In the genomic region with DNA sequence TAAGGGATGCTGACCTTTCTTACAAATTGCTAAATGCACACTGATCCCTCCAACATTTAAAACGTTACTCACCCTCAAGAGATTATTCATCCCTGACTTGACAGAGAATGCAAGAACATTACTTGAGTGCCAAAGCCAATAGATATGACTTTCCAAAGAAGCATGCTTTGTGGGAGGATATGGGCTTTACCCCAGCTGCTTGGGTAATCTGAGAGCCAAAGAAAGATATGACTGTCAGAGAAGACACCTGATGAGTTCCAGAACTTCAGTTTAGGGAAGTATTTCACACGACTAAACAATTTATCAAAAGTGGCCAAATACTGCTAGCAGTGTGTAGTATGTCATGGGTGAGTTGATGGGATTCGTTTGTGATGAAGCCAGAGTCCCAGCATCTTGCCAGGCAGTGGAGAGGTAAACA, we compare ENCODE assay signal across 12 cellular contexts. TPM values are rescaled to one million over a fixed set of nuclear protein-coding genes. Genes with fewer than 3 reads are reported as not detected.
DNase-seq lines count a peak whose midpoint lies in the region; ATAC-seq, FAIRE-seq and TF ChIP-seq lines count a peak whose summit lies in the region.
"Had no signal": no experiment of that assay in that cellular context is flagged by ENCODE, and none has a peak within 500 bp of the region (broad histone marks: within the 10 kb centered on the region; RNA-seq: fewer than 3 reads in every experiment).

No MANE protein-coding gene starts in this region.

- no TSS peak for BruUV-seq in Calu3 (replicated peaks; lab: Mats Ljungman, UMichigan)

- H3K27me3 ChIP-seq in SK-N-SH (ENCODE audit: insufficient read depth), result no peaks in the 10 kb centered on the region
- peaks cover 3% of the 10 kb centered on the region for H3K27me3 ChIP-seq in foreskin keratinocyte
- no peaks in the 10 kb centered on the region for H3K27me3 ChIP-seq in skeletal muscle satellite cell (ENCODE audit: control insufficient read depth, insufficient read depth, low read length)

- H3K36me3 Mint-ChIP-seq in Calu3 (ENCODE audit: insufficient read depth, unreplicated experiment), result no peaks in the 10 kb centered on the region

- intact Hi-C loops in Calu3 (cut with micrococcal nuclease; ENCODE audit: unreplicated experiment), result no loop called here

- H3K9ac ChIP-seq in SK-N-SH, result peak overlapping the region; percentile 39; the same call in 1 of the 2 replicates
- H3K9ac ChIP-seq in skeletal muscle satellite cell (ENCODE audit: low read depth, low read length), result no peak overlapping the region

- no peak overlapping the region for H3K27ac Mint-ChIP-seq in Calu3 (ENCODE audit: unreplicated experiment)
- H3K27ac Mint-ChIP-seq: stimulated activated naive CD8-positive, alpha-beta T cell treated with anti-CD3 and anti-CD28 coated beads, Interleukin-15, Interleukin-2, amounts not matched to agents 100 ng/mL and 50 ng/mL, for 24 hours had no signal

- H3K9me2 ChIP-seq in SK-N-SH, result no peaks in the 10 kb centered on the region

- H4K20me1 ChIP-seq in SK-N-SH (ENCODE audit: insufficient read depth), result no peaks in the 10 kb centered on the region

- TF ChIP-seq EP300 in SK-N-SH (IDR thresholded peaks at IDR 0.05; ENCODE audit: borderline replicate concordance in 1 of 2, low read depth in 1 of 2, low read length in 1 of 2), result peak; percentile 88 to 100

- H3K79me2 ChIP-seq in SK-N-SH (ENCODE audit: insufficient read depth), result no peaks in the 10 kb centered on the region

- 0 out of 2 replicates have a peak overlapping the region, but pooled peaks have one; percentile 14 for H2AFZ ChIP-seq in SK-N-SH (ENCODE audit: low read depth)

- no peak for DNase-seq in H54 (ENCODE audit: insufficient read length, low spot score)
- no peak for DNase-seq in SK-N-SH
- peak; percentile 73 to 89 for DNase-seq in foreskin keratinocyte
- no peak for DNase-seq in NCI-H510A (lab: John Stamatoyannopoulos, UW)
- no peak for DNase-seq in stimulated activated CD4-positive, alpha-beta T cell treated with anti-CD3 and anti-CD28 coated beads, Interleukin-4, amount 100 ng/mL, for 1 hour
- DNase-seq in Calu3, result no peak
- DNase-seq in DMS 273 treated with DMSO at 0.1 percent for 48 hours (lab: John Stamatoyannopoulos, UW), result no peak
- DNase-seq: activated T-cell treated with anti-CD3 and anti-CD28 coated beads, Interleukin-2, amount 50 U/mL, for 48 hours; heart right ventricle; NCI-H1417 treated with DMSO at 0.1 percent for 48 hours had no signal

- POLR2A ChIA-PET in SK-N-SH (lab: Yijun Ruan, JAX), result no interaction called here

- peaks cover 67% of the 10 kb centered on the region for H3K27me3 Mint-ChIP-seq in Calu3 (ENCODE audit: unreplicated experiment)

- H3K4me1 ChIP-seq in SK-N-SH (ENCODE audit: control insufficient read depth in 1 of 2, insufficient read depth in 2 of 2, low read depth in 1 of 2, low read length in 1 of 2) (peaks cover under 1 to 20% of the 10 kb centered on the region in 2 experiments; a peak in 2 of 4 replicates), foreskin keratinocyte (no peaks in the 10 kb centered on the region), skeletal muscle satellite cell (ENCODE audit: control insufficient read depth, insufficient read depth, low read length) (peaks cover 24% of the 10 kb centered on the region)
- H3K4me1 ChIP-seq: heart right ventricle had no signal

- H3F3A ChIP-seq in SK-N-SH (replicated peaks; ENCODE audit: insufficient read depth), result peaks cover 22% of the 10 kb centered on the region

- TF ChIP-seq POLR2A in H54 (IDR thresholded peaks at IDR 0.05; ENCODE audit: low read depth, low read length), result no peak

- H3K4me2 ChIP-seq in SK-N-SH (peak overlapping the region; percentile 20; the same call in 1 of the 2 replicates), skeletal muscle satellite cell (ENCODE audit: low read length) (peak overlapping the region; percentile 51)

- FAIRE-seq in H54 (lab: Jason Lieb, UNC), result peak; percentile 93

- no peaks in the 10 kb centered on the region for H3K36me3 ChIP-seq in SK-N-SH (replicated peaks in 1 of 2; ENCODE audit: control insufficient read depth in 1 of 2, insufficient read depth in 2 of 2, low read length in 1 of 2)
- H3K36me3 ChIP-seq in skeletal muscle satellite cell (ENCODE audit: insufficient read depth, low read length), result no peaks in the 10 kb centered on the region
- H3K36me3 ChIP-seq: heart right ventricle had no signal

- no peak overlapping the region for H3K4me3 Mint-ChIP-seq in Calu3 (ENCODE audit: low read depth, unreplicated experiment)
- H3K4me3 Mint-ChIP-seq: stimulated activated naive CD8-positive, alpha-beta T cell treated with anti-CD3 and anti-CD28 coated beads, Interleukin-15, Interleukin-2, amounts not matched to agents 100 ng/mL and 50 ng/mL, for 24 hours had no signal

- H3K4me3 ChIP-seq in SK-N-SH (ENCODE audit: low read depth in 2 of 2, low read length in 1 of 2) (no peak overlapping the region), skeletal muscle satellite cell (ENCODE audit: low read length) (no peak overlapping the region)
- H3K4me3 ChIP-seq: heart right ventricle had no signal

- no peaks in the 10 kb centered on the region for H3K4me1 Mint-ChIP-seq in Calu3 (ENCODE audit: low read depth, unreplicated experiment)

- CTCF ChIA-PET in SK-N-SH (lab: Yijun Ruan, JAX), result interaction anchor here (1.0 to 1.5 kb wide), 3 partner anchors 23 to 629 kb away, joined by 3 to 7 read pairs (median 3); no protein-coding TSS in a partner anchor
- CTCF ChIA-PET in Calu3 (lab: Charles Lee), result no interaction called here

- TF ChIP-seq CTCF in SK-N-SH (IDR thresholded peaks at IDR 0.05) (no peak), foreskin keratinocyte (conservative IDR thresholded peaks at IDR 0.05) (no peak), Calu3 (IDR thresholded peaks at IDR 0.05; ENCODE audit: unreplicated experiment) (no peak)

- no peak for TF ChIP-seq RAD21 in SK-N-SH (IDR thresholded peaks at IDR 0.05; ENCODE audit: low read length)

- ATAC-seq in foreskin keratinocyte, result peak; percentile 87

- 14% methylated on average over 3 of the region's 3 CpGs for WGBS in SK-N-SH (ENCODE audit: low lambda C conversion rate)

- peak overlapping the region; percentile 80 to 88; a peak in 3 of 4 replicates for H3K27ac ChIP-seq in SK-N-SH (ENCODE audit: low read depth in 2 of 2, low read length in 1 of 2)
- H3K27ac ChIP-seq in foreskin keratinocyte, result no peak overlapping the region
- H3K27ac ChIP-seq: heart right ventricle had no signal

- H3K9me3 ChIP-seq in SK-N-SH (no peaks in the 10 kb centered on the region), skeletal muscle satellite cell (replicated peaks; ENCODE audit: low read length) (no peaks in the 10 kb centered on the region)
- H3K9me3 ChIP-seq: heart right ventricle had no signal

- H3K9me3 Mint-ChIP-seq in Calu3 (ENCODE audit: low read depth, unreplicated experiment), result no peaks in the 10 kb centered on the region
- H3K9me3 Mint-ChIP-seq: stimulated activated naive CD8-positive, alpha-beta T cell treated with anti-CD3 and anti-CD28 coated beads, Interleukin-15, Interleukin-2, amounts not matched to agents 100 ng/mL and 50 ng/mL, for 24 hours had no signal

TF ChIP-seq in SK-N-SH, 30 proteins besides CTCF, POLR2A, EP300 and RAD21 (continues in another document):
- TF ChIP-seq, protein P1, sequence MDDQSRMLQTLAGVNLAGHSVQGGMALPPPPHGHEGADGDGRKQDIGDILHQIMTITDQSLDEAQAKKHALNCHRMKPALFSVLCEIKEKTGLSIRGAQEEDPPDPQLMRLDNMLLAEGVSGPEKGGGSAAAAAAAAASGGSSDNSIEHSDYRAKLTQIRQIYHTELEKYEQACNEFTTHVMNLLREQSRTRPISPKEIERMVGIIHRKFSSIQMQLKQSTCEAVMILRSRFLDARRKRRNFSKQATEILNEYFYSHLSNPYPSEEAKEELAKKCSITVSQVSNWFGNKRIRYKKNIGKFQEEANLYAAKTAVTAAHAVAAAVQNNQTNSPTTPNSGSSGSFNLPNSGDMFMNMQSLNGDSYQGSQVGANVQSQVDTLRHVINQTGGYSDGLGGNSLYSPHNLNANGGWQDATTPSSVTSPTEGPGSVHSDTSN (IDR thresholded peaks at IDR 0.05), result peak; percentile 99
- peak; percentile 100 for TF ChIP-seq JUND (IDR thresholded peaks at IDR 0.05)
- 0 out of 2 replicates have a peak, but pooled peaks have one; percentile 62 for TF ChIP-seq YY1 (IDR thresholded peaks at IDR 0.05; ENCODE audit: low read depth)
- no peak for TF ChIP-seq RCOR1 (IDR thresholded peaks at IDR 0.05; ENCODE audit: low read length)
- peak; percentile 84 for TF ChIP-seq MEF2A (IDR thresholded peaks at IDR 0.05; ENCODE audit: borderline replicate concordance, low read depth)
- TF ChIP-seq, protein P2, sequence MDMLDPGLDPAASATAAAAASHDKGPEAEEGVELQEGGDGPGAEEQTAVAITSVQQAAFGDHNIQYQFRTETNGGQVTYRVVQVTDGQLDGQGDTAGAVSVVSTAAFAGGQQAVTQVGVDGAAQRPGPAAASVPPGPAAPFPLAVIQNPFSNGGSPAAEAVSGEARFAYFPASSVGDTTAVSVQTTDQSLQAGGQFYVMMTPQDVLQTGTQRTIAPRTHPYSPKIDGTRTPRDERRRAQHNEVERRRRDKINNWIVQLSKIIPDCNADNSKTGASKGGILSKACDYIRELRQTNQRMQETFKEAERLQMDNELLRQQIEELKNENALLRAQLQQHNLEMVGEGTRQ (IDR thresholded peaks at IDR 0.05; ENCODE audit: borderline replicate concordance, low read depth, low read length), result no peak
- TF ChIP-seq FOXM1 (IDR thresholded peaks at IDR 0.05; ENCODE audit: low read depth), result peak; percentile 98
- no peak for TF ChIP-seq CHD2 (IDR thresholded peaks at IDR 0.05; ENCODE audit: low read length, partially characterized antibody)
- no peak for TF ChIP-seq SMC3 (IDR thresholded peaks at IDR 0.05; ENCODE audit: low read depth, low read length)
- TF ChIP-seq MXI1 (IDR thresholded peaks at IDR 0.05; ENCODE audit: low read depth, low read length), result no peak
- peak; percentile 96 for TF ChIP-seq RXRA (IDR thresholded peaks at IDR 0.05; ENCODE audit: borderline replicate concordance, low read depth)
- TF ChIP-seq GATA2 (CRISPR knock-in tag; IDR thresholded peaks at IDR 0.05), result no peak
- peak; percentile 52 for TF ChIP-seq GABPA (IDR thresholded peaks at IDR 0.05; ENCODE audit: low read depth)
- no peak for TF ChIP-seq EZH2phosphoT487 (IDR thresholded peaks at IDR 0.05; ENCODE audit: borderline replicate concordance, low read depth)
- peak; percentile 88 for TF ChIP-seq MAX (IDR thresholded peaks at IDR 0.05; ENCODE audit: low read depth)
- no peak for TF ChIP-seq NRF1 (IDR thresholded peaks at IDR 0.05; ENCODE audit: low read depth, low read length)

RNA-seq across cellular contexts. Expression of gene SPDL1, which starts 7.4 kb away (rescaled TPM):
- polyA plus RNA-seq in SK-N-SH (2012; rRNA removed) (45.1 and 63.3 TPM in 2 replicates), foreskin keratinocyte (11.5 and 14.5 TPM in 2 replicates)
- polyA plus RNA-seq in SK-N-SH (2012; cell fraction: cytosol; rRNA removed), result 61.5 and 78.9 TPM in 2 replicates
- polyA plus RNA-seq in SK-N-SH (2012; cell fraction: nucleus; rRNA removed), result 43.9 and 111 TPM in 2 replicates
- total RNA-seq in foreskin keratinocyte (34.3 and 37.2 TPM in 2 replicates), Calu3 (2022) (41.7 and 45.8 TPM in 2 replicates)
- total RNA-seq in skeletal muscle satellite cell (2012; rRNA removed), result 33.0 and 52.7 TPM in 2 replicates

Comparison
In these comparisons a context has a peak if more than half of its experiments do, and no peak if none do; other contexts are left out.
1. DNase-seq: peak in foreskin keratinocyte (2 of 2); none in H54 (single experiment), SK-N-SH (single experiment), NCI-H510A (single experiment), stimulated activated CD4-positive, alpha-beta T cell treated with anti-CD3 and anti-CD28 coated beads, Interleukin-4, amount 100 ng/mL, for 1 hour (single experiment), Calu3 (single experiment) and DMS 273 treated with DMSO at 0.1 percent for 48 hours (single experiment).